In the genomic region with DNA sequence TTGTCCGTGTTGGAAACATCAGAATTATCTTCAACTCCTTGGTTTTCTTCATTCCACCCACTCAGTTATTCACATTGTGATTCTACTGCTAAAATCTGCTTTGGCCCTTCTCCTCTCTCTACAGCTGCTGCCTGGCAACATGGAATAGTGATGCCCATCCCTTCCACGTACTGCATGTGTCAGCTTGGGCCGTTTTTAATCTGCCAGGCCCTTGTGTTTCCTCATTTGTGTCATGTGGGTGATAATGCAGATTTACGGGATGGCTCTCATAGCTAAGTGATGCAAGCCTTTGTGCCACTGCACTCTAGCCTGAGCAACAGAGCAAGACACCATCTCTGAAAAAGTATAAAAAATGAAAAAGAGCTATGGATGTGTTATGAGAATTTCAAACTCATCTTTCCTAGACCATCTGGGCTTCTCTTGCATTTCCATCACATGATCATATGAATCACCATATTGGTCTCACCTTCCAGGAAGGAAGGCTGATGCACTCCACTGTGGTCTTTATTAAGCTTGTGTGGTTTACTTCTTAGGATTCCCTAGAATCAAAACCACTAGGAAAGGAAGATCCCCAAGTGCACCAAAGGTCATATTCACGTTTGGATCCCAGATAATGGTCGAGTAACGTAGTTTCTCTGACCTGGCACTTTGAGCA, we compare ENCODE assay signal across 19 cellular contexts. TPM values are rescaled to one million over a fixed set of nuclear protein-coding genes. Genes with fewer than 3 reads are reported as not detected.
A peak's percentile ranks its signal among the peaks of the same experiment; 100 is the strongest.
DNase-seq lines count a peak whose midpoint lies in the region; TF ChIP-seq lines count a peak whose summit lies in the region.
"Had no signal": no experiment of that assay in that cellular context is flagged by ENCODE, and none has a peak within 500 bp of the region (broad histone marks: within the 10 kb centered on the region; RNA-seq: fewer than 3 reads in every experiment).

No MANE protein-coding gene starts in this region.

- no peaks in the 10 kb centered on the region for H3K36me3 ChIP-seq in right atrium auricular region

- no peaks in the 10 kb centered on the region for H3K27me3 ChIP-seq in right atrium auricular region

- H3K4me3 ChIP-seq in right atrium auricular region = no peak overlapping the region
- H3K4me3 ChIP-seq: GM12878, SK-N-MC had no signal

- intact Hi-C loops in cardiac septum (cut with DNase I) = no loop called here

- DNase-seq in right atrium auricular region (ENCODE audit: low spot score) (no peak), cardiac septum (ENCODE audit: low spot score) (no peak), amniotic epithelial cell (ENCODE audit: low read depth) (peak; percentile 7), inferior parietal cortex (ENCODE audit: extremely low spot score) (peak; percentile 37), superior temporal gyrus (ENCODE audit: extremely low spot score) (peak; percentile 47), Kasumi-1 (lab: John Stamatoyannopoulos, UW) (no peak), NCI-H1694 treated with DMSO at 0.1 percent for 48 hours (lab: John Stamatoyannopoulos, UW) (no peak), NCI-H510A treated with DMSO at 0.1 percent for 48 hours (lab: John Stamatoyannopoulos, UW) (no peak)
- DNase-seq: C1 segment of cervical spinal cord; CD8-positive, alpha-beta memory T cell; DMS53; EL; NCI-H1417 treated with DMSO at 0.1 percent for 48 hours; NCI-H2029; NCI-H345; NCI-H526; SHP77 had no signal

- peak overlapping the region; percentile 22 for H3K27ac ChIP-seq in right atrium auricular region
- H3K27ac ChIP-seq: SK-N-MC had no signal

- no peak for TF ChIP-seq CTCF in right atrium auricular region (IDR thresholded peaks at IDR 0.05)

- peaks cover 0 to 6% of the 10 kb centered on the region in 2 donors for H3K4me1 ChIP-seq in right atrium auricular region

- H3K9me3 ChIP-seq in right atrium auricular region = no peaks in the 10 kb centered on the region

RNA-seq across cellular contexts. Expression of gene CELF2, which starts 20.6 kb away (rescaled TPM):
- total RNA-seq in right atrium auricular region (10 to 100 TPM; 63.2 to 69.4 TPM), cardiac septum (67.5 TPM)

Comparison
In these comparisons a context has a peak if more than half of its experiments do, and no peak if none do; other contexts are left out.
1. DNase-seq: peak in amniotic epithelial cell (single experiment), inferior parietal cortex (single experiment) and superior temporal gyrus (single experiment); none in right atrium auricular region (single experiment), cardiac septum (single experiment), Kasumi-1 (0 of 2), NCI-H1694 treated with DMSO at 0.1 percent for 48 hours (single experiment) and NCI-H510A treated with DMSO at 0.1 percent for 48 hours (single experiment).